Comparison of ENCODE assay signal across 11 cellular contexts in the genomic region with DNA sequence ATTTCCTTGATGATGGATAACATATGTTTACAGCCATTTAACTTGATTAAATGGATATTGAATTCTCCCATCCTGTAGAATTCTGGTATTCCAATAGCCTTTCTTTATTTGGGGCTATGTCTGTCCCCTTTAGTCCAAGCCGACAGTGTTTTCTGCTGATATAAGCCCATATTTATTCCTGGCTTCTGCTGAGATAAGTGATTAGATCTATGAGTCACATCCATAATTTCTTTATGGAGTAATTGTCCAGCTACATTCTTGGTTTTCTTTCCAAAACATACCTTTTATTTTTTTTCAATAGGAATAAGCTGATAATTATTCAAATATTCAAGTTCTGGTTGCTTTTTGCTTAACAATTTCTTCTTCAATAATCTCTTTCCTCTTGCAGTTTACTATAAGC.
"Had no signal": no experiment of that assay in that cellular context is flagged by ENCODE, and none has a peak within 500 bp of the region (broad histone marks: within the 10 kb centered on the region; RNA-seq: fewer than 3 reads in every experiment).

No MANE protein-coding gene starts in this region.

- H3K4me1 ChIP-seq: HAP-1 had no signal

- H3K9me3 ChIP-seq: HAP-1 had no signal

- H3K4me3 ChIP-seq: GM23248, GM23338, HAP-1 had no signal

- DNase-seq: GM23248, GOT3, H7, H9, HCEC 1CT, HFFc6 had no signal

- H3K36me3 ChIP-seq: HAP-1 had no signal

- FAIRE-seq: H1, H54 had no signal

- H3K9ac ChIP-seq: GM23248 had no signal

- H3K27ac ChIP-seq: GM23248 had no signal

- H2AFZ ChIP-seq: GM23248, GM23338 had no signal

- H3K4me2 ChIP-seq: GM23338 had no signal

- ATAC-seq: GM23338, HCT116 had no signal
